26 cellular contexts compared by ENCODE assay signal in the genomic region with DNA sequence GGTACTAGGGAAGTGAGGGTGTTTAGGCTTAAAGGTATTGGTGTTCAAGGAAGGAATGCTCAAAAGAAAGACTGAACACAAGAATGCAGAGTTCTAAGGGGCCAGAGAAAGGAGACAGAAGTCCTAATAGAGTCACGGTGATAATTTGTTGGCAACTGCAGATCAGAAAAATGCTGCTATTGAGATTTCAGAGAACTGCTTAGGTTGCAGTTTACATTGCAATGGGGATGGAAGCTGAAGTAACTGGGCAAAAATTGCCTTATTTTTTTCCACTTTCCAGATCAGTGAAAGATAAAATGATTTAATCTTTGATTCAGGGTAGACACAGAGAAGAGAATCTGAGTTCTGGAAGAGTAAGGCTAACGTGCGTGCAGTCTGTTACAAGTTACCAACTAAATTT.
"Had no signal": no experiment of that assay in that cellular context is flagged by ENCODE, and none has a peak within 500 bp of the region (broad histone marks: within the 10 kb centered on the region; RNA-seq: fewer than 3 reads in every experiment).

No MANE protein-coding gene starts in this region.

- H3K4me3 ChIP-seq: colonic mucosa, esophagus squamous epithelium, gastrocnemius medialis, heart right ventricle, left lung, lower lobe of right lung, mucosa of descending colon had no signal

- ATAC-seq: effector memory CD8-positive, alpha-beta T cell; esophagus mucosa; gastrocnemius medialis; heart right ventricle; left cardiac atrium; left lung; left ventricle myocardium superior; lower lobe of right lung; mucosa of descending colon had no signal

- H3K27me3 ChIP-seq: colonic mucosa, esophagus squamous epithelium, gastrocnemius medialis, heart right ventricle, left lung had no signal

- DNase-seq: colonic mucosa; cortex of kidney; effector CD8-positive, alpha-beta T cell; effector memory CD8-positive, alpha-beta T cell; endodermal cell; erythroblast; esophagus squamous epithelium; foreskin fibroblast; foreskin melanocyte; gastrocnemius medialis; glutamatergic neuron; head of caudate nucleus; heart right ventricle; hippocampal formation; left cardiac atrium; left lung; left ventricle myocardium superior; lower lobe of right lung; mesenchymal stem cell; mucosa of descending colon; naive B cell had no signal

- H3K9me3 ChIP-seq: colonic mucosa, esophagus squamous epithelium, gastrocnemius medialis, left lung, lower lobe of right lung, mucosa of descending colon had no signal

- FAIRE-seq: endometrium, islet of Langerhans, keratinocyte had no signal

- H3K36me3 ChIP-seq: colonic mucosa, esophagus squamous epithelium, gastrocnemius medialis, heart right ventricle, left lung, lower lobe of right lung had no signal

- H3K27ac ChIP-seq: colonic mucosa, epithelial cell of prostate, esophagus squamous epithelium, gastrocnemius medialis, heart right ventricle, left lung, lower lobe of right lung had no signal

- H3K4me1 ChIP-seq: colonic mucosa, esophagus squamous epithelium, gastrocnemius medialis, heart right ventricle, left lung, lower lobe of right lung had no signal
